ENCODE assay signal across 18 cellular contexts in the genomic region with DNA sequence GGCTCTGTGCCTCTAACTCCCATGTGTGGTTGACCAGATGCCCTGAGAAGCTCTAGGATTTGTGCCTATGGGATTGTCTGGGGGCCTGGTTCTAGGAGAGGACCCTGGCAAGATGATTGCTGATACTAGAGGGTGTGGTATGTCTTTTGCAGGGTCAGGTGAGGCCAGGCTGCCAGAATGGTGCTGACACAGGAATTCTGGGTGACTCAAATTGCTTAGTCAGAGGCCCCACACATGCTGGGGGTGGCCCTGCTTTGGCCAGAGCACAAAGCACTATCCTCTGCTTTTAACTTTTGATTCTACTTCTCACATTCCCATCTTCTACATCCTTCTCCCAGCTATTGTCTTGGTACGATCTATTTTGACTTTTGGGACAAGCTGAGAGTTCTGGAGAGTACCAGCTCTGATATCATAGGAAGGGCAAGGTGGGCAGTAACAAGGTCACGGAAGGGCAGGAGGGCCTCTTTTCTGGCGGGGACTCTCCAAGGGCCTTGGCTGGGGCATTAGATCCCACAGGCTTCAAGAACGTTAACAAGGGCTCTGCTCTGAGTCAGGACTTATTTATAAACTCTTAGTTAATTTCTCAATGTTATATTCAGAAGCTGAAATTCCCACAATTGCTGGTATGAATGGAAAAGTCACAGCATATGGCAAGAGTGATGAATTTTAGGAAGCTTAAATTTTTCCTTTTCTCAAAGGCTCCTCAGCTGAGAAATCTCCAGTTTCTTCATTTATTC.
A peak's percentile ranks its signal among the peaks of the same experiment; 100 is the strongest.
DNase-seq lines count a peak whose midpoint lies in the region; ATAC-seq, FAIRE-seq and TF ChIP-seq lines count a peak whose summit lies in the region.
"Had no signal": no experiment of that assay in that cellular context is flagged by ENCODE, and none has a peak within 500 bp of the region (broad histone marks: within the 10 kb centered on the region; RNA-seq: fewer than 3 reads in every experiment).

No MANE protein-coding gene starts in this region.

- TF ChIP-seq RAD21 in A549 (conservative IDR thresholded peaks at IDR 0.05 in 1 of 2, IDR thresholded peaks at IDR 0.05 in 1 of 2) (no peak), SK-N-SH (IDR thresholded peaks at IDR 0.05; ENCODE audit: low read length) (no peak)

- H2AFZ ChIP-seq in SK-N-SH (ENCODE audit: low read depth), result peak overlapping the region; percentile 66

- DNase-seq in A549 (ENCODE audit: low read depth in 1 of 2, low spot score in 1 of 2) (no peak), HCEC 1CT (peak; percentile 73), SK-N-SH (no peak), fibroblast of peridontal ligament (ENCODE audit: extremely low read depth) (peak; percentile 70), SKM-1 treated with dmso at 0.1 percent for 144 hours (lab: John Stamatoyannopoulos, UW; ENCODE audit: unreplicated experiment) (no peak)
- no peak for DNase-seq in stimulated activated naive CD4-positive, alpha-beta T cell treated with Interleukin-2 at 50 U/mL for 16 hours (lab: John Stamatoyannopoulos, UW)
- no peak for DNase-seq in activated T-cell treated with anti-CD3 and anti-CD28 coated beads, Interleukin-2, amount 50 U/mL, for 4 hours
- DNase-seq: AML-193, midbrain, NCI-H2081, NCI-H82, pancreas, thyroid gland had no signal

- no peak for TF ChIP-seq EP300 in A549 (IDR thresholded peaks at IDR 0.05)
- TF ChIP-seq EP300 in SK-N-SH (IDR thresholded peaks at IDR 0.05; ENCODE audit: borderline replicate concordance in 1 of 2, low read depth in 1 of 2, low read length in 1 of 2), result no peak

- ATAC-seq in A549 (peak in 1 of 2 experiments; percentile 56; a peak in 2 of 6 replicates), HG03139 (IDR thresholded peaks at IDR 0.05; ENCODE audit: unreplicated experiment) (no peak)
- no peak for ATAC-seq in activated T-cell treated with anti-CD3 and anti-CD28 coated beads, Interleukin-2, amount 50 U/mL, for 4 hours
- ATAC-seq: pancreas had no signal

- no peak for TF ChIP-seq POLR2A in A549 (IDR thresholded peaks at IDR 0.05; ENCODE audit: low read length)

- H4K20me1 ChIP-seq in SK-N-SH (ENCODE audit: insufficient read depth), result no peaks in the 10 kb centered on the region

- H3K4me1 Mint-ChIP-seq in activated T-cell treated with anti-CD3 and anti-CD28 coated beads, Interleukin-2, amount 50 U/mL, for 4 hours (ENCODE audit: low read depth), result no peaks in the 10 kb centered on the region

- no peak for FAIRE-seq in A549 (lab: Jason Lieb, UNC)
- FAIRE-seq: colon, pancreas had no signal

- H3K27me3 Mint-ChIP-seq in activated T-cell treated with anti-CD3 and anti-CD28 coated beads, Interleukin-2, amount 50 U/mL, for 4 hours (ENCODE audit: low read depth), result no peaks in the 10 kb centered on the region
- H3K27me3 Mint-ChIP-seq: activated naive CD8-positive, alpha-beta T cell had no signal

- WGBS in A549 (ENCODE audit: missing lambda C conversion rate), result 58% methylated on average over 4 of the region's 4 CpGs
- WGBS in SK-N-SH (ENCODE audit: low lambda C conversion rate), result 74% methylated on average over 4 of the region's 4 CpGs

- H3K9me2 ChIP-seq in SK-N-SH, result no peaks in the 10 kb centered on the region

- H3K4me2 ChIP-seq in A549 (no peak overlapping the region), SK-N-SH (peak overlapping the region; percentile 1; the same call in 1 of the 2 replicates)

- H3K4me3 ChIP-seq in A549 (no peak overlapping the region), SK-N-SH (ENCODE audit: low read depth in 2 of 2, low read length in 1 of 2) (no peak overlapping the region)
- H3K4me3 ChIP-seq: esophagus muscularis mucosa, pancreas, thyroid gland had no signal

- H3F3A ChIP-seq in SK-N-SH (replicated peaks; ENCODE audit: insufficient read depth), result peaks cover 5% of the 10 kb centered on the region

- H3K27ac ChIP-seq in A549 (0 out of 6 replicates have a peak overlapping the region, but pooled peaks of 1 of the 2 experiments have one; percentile 14), SK-N-SH (ENCODE audit: low read depth in 2 of 2, low read length in 1 of 2) (peak overlapping the region in 1 of 2 experiments; percentile 61; a peak in 1 of 4 replicates)
- H3K27ac ChIP-seq: esophagus muscularis mucosa, pancreas, thyroid gland, VCaP had no signal

- CTCF ChIA-PET in A549 (lab: Yijun Ruan, JAX) (no interaction called here), SK-N-SH (lab: Yijun Ruan, JAX) (interaction anchor here (1.0 to 1.2 kb wide), 3 partner anchors 24 to 51 kb away, joined by 3 read pairs; no protein-coding TSS in a partner anchor)

- H3K9me3 Mint-ChIP-seq in activated T-cell treated with anti-CD3 and anti-CD28 coated beads, Interleukin-2, amount 50 U/mL, for 4 hours, result no peaks in the 10 kb centered on the region

- H3K79me2 ChIP-seq in SK-N-SH (ENCODE audit: insufficient read depth), result no peaks in the 10 kb centered on the region

- H3K27me3 ChIP-seq in SK-N-SH (ENCODE audit: insufficient read depth), result no peaks in the 10 kb centered on the region
- H3K27me3 ChIP-seq: esophagus muscularis mucosa, pancreas, thyroid gland had no signal

- TF ChIP-seq CTCF in A549 (IDR thresholded peaks at IDR 0.05) (no peak), SK-N-SH (IDR thresholded peaks at IDR 0.05) (no peak)

- POLR2A ChIA-PET in A549 (lab: Yijun Ruan, JAX), result no interaction called here
- POLR2A ChIA-PET in SK-N-SH (lab: Yijun Ruan, JAX), result no interaction called here

- H3K4me1 ChIP-seq in A549 (0 out of 3 replicates have a peak, but pooled peaks cover 4% of the 10 kb centered on the region), SK-N-SH (ENCODE audit: control insufficient read depth in 1 of 2, insufficient read depth in 2 of 2, low read depth in 1 of 2, low read length in 1 of 2) (peaks cover 2 to 5% of the 10 kb centered on the region in 2 experiments)
- H3K4me1 ChIP-seq: esophagus muscularis mucosa, thyroid gland had no signal

- no peaks in the 10 kb centered on the region for H3K9me3 ChIP-seq in A549
- no peaks in the 10 kb centered on the region for H3K9me3 ChIP-seq in SK-N-SH
- H3K9me3 ChIP-seq: esophagus muscularis mucosa, pancreas, thyroid gland had no signal

- H3K9ac ChIP-seq in SK-N-SH, result no peak overlapping the region

- no peaks in the 10 kb centered on the region for H3K36me3 ChIP-seq in SK-N-SH (replicated peaks in 1 of 2; ENCODE audit: control insufficient read depth in 1 of 2, insufficient read depth in 2 of 2, low read length in 1 of 2)
- H3K36me3 ChIP-seq: esophagus muscularis mucosa, pancreas, thyroid gland had no signal

- H3K36me3 Mint-ChIP-seq in activated T-cell treated with anti-CD3 and anti-CD28 coated beads, Interleukin-2, amount 50 U/mL, for 4 hours (ENCODE audit: insufficient read depth), result no peaks in the 10 kb centered on the region
- H3K36me3 Mint-ChIP-seq: activated naive CD8-positive, alpha-beta T cell had no signal

- no peak overlapping the region for H3K4me3 Mint-ChIP-seq in activated T-cell treated with anti-CD3 and anti-CD28 coated beads, Interleukin-2, amount 50 U/mL, for 4 hours
- H3K4me3 Mint-ChIP-seq: activated naive CD8-positive, alpha-beta T cell had no signal

TF ChIP-seq in A549, 52 proteins besides CTCF, POLR2A, EP300 and RAD21:
- TF ChIP-seq HOXB13 (CRISPR knock-in tag; IDR thresholded peaks at IDR 0.05; ENCODE audit: low read depth) (no peak), SREBF2 (IDR thresholded peaks at IDR 0.05) (no peak), MAFK (IDR thresholded peaks at IDR 0.05; ENCODE audit: partially characterized antibody) (peak; percentile 48), HEYL (CRISPR knock-in tag; IDR thresholded peaks at IDR 0.05) (no peak), SMC3 (IDR thresholded peaks at IDR 0.05) (no peak), NR3C1 (IDR thresholded peaks at IDR 0.05) (no peak)
- TF ChIP-seq, protein P1, sequence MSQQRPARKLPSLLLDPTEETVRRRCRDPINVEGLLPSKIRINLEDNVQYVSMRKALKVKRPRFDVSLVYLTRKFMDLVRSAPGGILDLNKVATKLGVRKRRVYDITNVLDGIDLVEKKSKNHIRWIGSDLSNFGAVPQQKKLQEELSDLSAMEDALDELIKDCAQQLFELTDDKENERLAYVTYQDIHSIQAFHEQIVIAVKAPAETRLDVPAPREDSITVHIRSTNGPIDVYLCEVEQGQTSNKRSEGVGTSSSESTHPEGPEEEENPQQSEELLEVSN (IDR thresholded peaks at IDR 0.05; ENCODE audit: borderline replicate concordance, low read depth), result no peak

TF ChIP-seq in SK-N-SH, 30 proteins besides CTCF, POLR2A, EP300 and RAD21:
- TF ChIP-seq NFIC (IDR thresholded peaks at IDR 0.05; ENCODE audit: borderline replicate concordance), result 0 out of 2 replicates have a peak, but pooled peaks have one; percentile 6
- TF ChIP-seq FOSL2 (IDR thresholded peaks at IDR 0.05; ENCODE audit: borderline replicate concordance, low read depth), result peak; percentile 41
- TF ChIP-seq GABPA (IDR thresholded peaks at IDR 0.05; ENCODE audit: low read depth), result no peak
- TF ChIP-seq RXRA (IDR thresholded peaks at IDR 0.05; ENCODE audit: borderline replicate concordance, low read depth), result peak; percentile 34; the same call in 1 of the 2 replicates
- no peak for TF ChIP-seq RCOR1 (IDR thresholded peaks at IDR 0.05; ENCODE audit: low read length)

Comparison
In these comparisons a context has a peak if more than half of its experiments do, and no peak if none do; other contexts are left out.
1. DNase-seq: peak in HCEC 1CT (single experiment) and fibroblast of peridontal ligament (single experiment); none in A549 (0 of 2), SK-N-SH (single experiment), stimulated activated naive CD4-positive, alpha-beta T cell treated with Interleukin-2 at 50 U/mL for 16 hours (single experiment), SKM-1 treated with dmso at 0.1 percent for 144 hours (single experiment) and activated T-cell treated with anti-CD3 and anti-CD28 coated beads, Interleukin-2, amount 50 U/mL, for 4 hours (single experiment).
2. Of the 12 proteins assayed by ChIP-seq in both A549 and SK-N-SH: peak only in A549: none; only in SK-N-SH: FOSL2; in both: none; in neither: 11.